ENCODE assay signal across 25 cellular contexts in genomic region chr9:122364783-122365150, GRCh38. TPM values are rescaled to one million over a fixed set of nuclear protein-coding genes. Genes with fewer than 3 reads are reported as not detected.
DNase-seq lines count a peak whose midpoint lies in the region; ATAC-seq and TF ChIP-seq lines count a peak whose summit lies in the region.
"Had no signal": no experiment of that assay in that cellular context is flagged by ENCODE, and none has a peak within 500 bp of the region (broad histone marks: within the 10 kb centered on the region; RNA-seq: fewer than 3 reads in every experiment).

No MANE protein-coding gene starts in this region.

- H3K36me3 Mint-ChIP-seq in CD14-positive monocyte: no peaks in the 10 kb centered on the region
- H3K36me3 Mint-ChIP-seq: activated naive CD4-positive, alpha-beta T cell treated with anti-CD3 and anti-CD28 coated beads, Interleukin-2, amount 50 U/mL, for 72 hours; CD4-positive, CD25-positive, alpha-beta regulatory T cell; immature natural killer cell had no signal

- H3K4me1 ChIP-seq in body of pancreas: no peaks in the 10 kb centered on the region
- H3K4me1 ChIP-seq in heart left ventricle: peaks cover 0 to 4% (median 0%) of the 10 kb centered on the region in 12 donors
- peaks cover 0 to 52% (median 36%) of the 10 kb centered on the region in 4 donors for H3K4me1 ChIP-seq in sigmoid colon
- no peaks in the 10 kb centered on the region for H3K4me1 ChIP-seq in ascending aorta
- H3K4me1 ChIP-seq: upper lobe of right lung had no signal

- 76 to 80% methylated on average over 10 of the region's 10 CpGs for WGBS in body of pancreas, 2 donors
- 55 to 62% (median 58%) methylated on average over 10 of the region's 10 CpGs for WGBS in heart left ventricle, 4 donors
- WGBS in sigmoid colon, 2 donors: 87 to 91% methylated on average over 10 of the region's 10 CpGs

- H3K4me1 Mint-ChIP-seq in CD14-positive monocyte: peaks cover 4% of the 10 kb centered on the region
- H3K4me1 Mint-ChIP-seq: CD4-positive, CD25-positive, alpha-beta regulatory T cell; immature natural killer cell had no signal

- intact Hi-C loops in body of pancreas (cut with DNase I): no loop called here
- intact Hi-C loops in heart left ventricle (cut with DNase I): loop anchor here in 1 of 10 donors (10.0 kb wide), 1 partner anchor 80 kb away; no protein-coding TSS in a partner anchor
- intact Hi-C loops in sigmoid colon (cut with DNase I): loop anchor here (5.0 kb wide), 1 partner anchor 202 kb away; no protein-coding TSS in a partner anchor
- intact Hi-C loops in CD14-positive monocyte (cut with micrococcal nuclease): no loop called here
- intact Hi-C loops in ascending aorta (cut with DNase I): no loop called here

- no peak overlapping the region for H3K27ac ChIP-seq in body of pancreas
- H3K27ac ChIP-seq in heart left ventricle: peak overlapping the region in 5 of 12 donors; percentile 3 to 73 (median 43)
- peak overlapping the region; percentile 75 to 79 (median 77) for H3K27ac ChIP-seq in sigmoid colon
- no peak overlapping the region for H3K27ac ChIP-seq in ascending aorta
- H3K27ac ChIP-seq: A549, brain microvascular endothelial cell, upper lobe of right lung had no signal

- H3K36me3 ChIP-seq in body of pancreas (replicated peaks in 1 of 2; ENCODE audit: insufficient read depth in 1 of 2, low read depth in 2 of 2) (no peaks in the 10 kb centered on the region), heart left ventricle (no peaks in the 10 kb centered on the region), sigmoid colon (no peaks in the 10 kb centered on the region), ascending aorta (no peaks in the 10 kb centered on the region)
- H3K36me3 ChIP-seq: brain microvascular endothelial cell, upper lobe of right lung had no signal

- ATAC-seq in body of pancreas (peak; percentile 40), heart left ventricle (peak; percentile 19 to 68 (median 48)), HG03039 (IDR thresholded peaks at IDR 0.05; ENCODE audit: unreplicated experiment) (no peak), HG02938 (IDR thresholded peaks at IDR 0.05; ENCODE audit: unreplicated experiment) (no peak)
- ATAC-seq: A549; activated CD8-positive, alpha-beta T cell treated with anti-CD3 and anti-CD28 coated beads, Interleukin-2, amount 10 ng/mL, durations not matched to agents 7 days and 5 days; activated naive CD4-positive, alpha-beta T cell treated with anti-CD3 and anti-CD28 coated beads, Interleukin-2, amount 50 U/mL, for 72 hours; SK-N-SH treated with all-trans-retinoic acid at 6 μM for 48 hours; stimulated activated naive CD8-positive, alpha-beta T cell treated with anti-CD3 and anti-CD28 coated beads, Interleukin-15, amount 100 ng/mL, for 72 hours; upper lobe of right lung had no signal

- H3K4me3 ChIP-seq in AG10803 (ENCODE audit: low read length): no peak overlapping the region
- H3K4me3 ChIP-seq in body of pancreas: no peak overlapping the region
- H3K4me3 ChIP-seq in heart left ventricle: no peak overlapping the region
- H3K4me3 ChIP-seq in sigmoid colon: no peak overlapping the region
- no peak overlapping the region for H3K4me3 ChIP-seq in ascending aorta
- H3K4me3 ChIP-seq: A549, lung, upper lobe of right lung had no signal

- no peak overlapping the region for H3K27ac Mint-ChIP-seq in CD14-positive monocyte
- H3K27ac Mint-ChIP-seq: activated CD8-positive, alpha-beta T cell treated with anti-CD3 and anti-CD28 coated beads, Interleukin-2, amount 10 ng/mL, durations not matched to agents 7 days and 5 days; activated naive CD4-positive, alpha-beta T cell treated with anti-CD3 and anti-CD28 coated beads, Interleukin-2, amount 50 U/mL, for 72 hours; CD4-positive, CD25-positive, alpha-beta regulatory T cell; immature natural killer cell; stimulated activated naive CD8-positive, alpha-beta T cell treated with anti-CD3 and anti-CD28 coated beads, Interleukin-15, amount 100 ng/mL, for 72 hours had no signal

- H3K27me3 Mint-ChIP-seq in CD14-positive monocyte (ENCODE audit: low read depth in 3 of 3): peaks cover 0 to 5% (median 0%) of the 10 kb centered on the region in 3 donors
- H3K27me3 Mint-ChIP-seq: stimulated activated naive CD8-positive, alpha-beta T cell treated with anti-CD3 and anti-CD28 coated beads, Interleukin-15, amount 100 ng/mL, for 72 hours had no signal

- no peak for TF ChIP-seq EP300 in sigmoid colon (IDR thresholded peaks at IDR 0.05)

- DNase-seq in AG10803 (ENCODE audit: low read depth): peak; percentile 87
- DNase-seq in body of pancreas: peak in 2 of 4 donors; percentile 18 to 28
- no peak for DNase-seq in heart left ventricle
- no peak for DNase-seq in sigmoid colon
- DNase-seq in CD14-positive monocyte (ENCODE audit: low spot score): no peak
- DNase-seq in ascending aorta (ENCODE audit: low spot score in 2 of 2): no peak
- DNase-seq: activated CD8-positive, alpha-beta T cell treated with anti-CD3 and anti-CD28 coated beads, Interleukin-2, amount 10 ng/mL, durations not matched to agents 7 days and 5 days; activated T-cell treated with anti-CD3 and anti-CD28 coated beads, Interleukin-2, amount 50 U/mL, for 48 hours; brain microvascular endothelial cell; CD4-positive, CD25-positive, alpha-beta regulatory T cell; GF-D8; immature natural killer cell; KBM-7; NCI-H2081; NK-92 treated with Interleukin-12 subunit alpha and Interleukin-12 subunit beta, amount 100 ng/mL, for 24 hours; occipital lobe; stimulated activated naive CD8-positive, alpha-beta T cell treated with anti-CD3 and anti-CD28 coated beads, Interleukin-15, amount 100 ng/mL, for 72 hours; T-helper 9 cell; upper lobe of right lung had no signal

- no peak overlapping the region for H3K4me3 Mint-ChIP-seq in CD14-positive monocyte
- H3K4me3 Mint-ChIP-seq: activated CD8-positive, alpha-beta T cell treated with anti-CD3 and anti-CD28 coated beads, Interleukin-2, amount 10 ng/mL, durations not matched to agents 7 days and 5 days; CD4-positive, CD25-positive, alpha-beta regulatory T cell; immature natural killer cell; stimulated activated naive CD8-positive, alpha-beta T cell treated with anti-CD3 and anti-CD28 coated beads, Interleukin-15, amount 100 ng/mL, for 72 hours had no signal

- H3K27me3 ChIP-seq in body of pancreas (no peaks in the 10 kb centered on the region), heart left ventricle (no peaks in the 10 kb centered on the region), sigmoid colon (no peaks in the 10 kb centered on the region), ascending aorta (no peaks in the 10 kb centered on the region)
- H3K27me3 ChIP-seq: brain microvascular endothelial cell, upper lobe of right lung had no signal

- TF ChIP-seq POLR2A in body of pancreas (IDR thresholded peaks at IDR 0.05): no peak
- no peak for TF ChIP-seq POLR2A in heart left ventricle (IDR thresholded peaks at IDR 0.05)
- TF ChIP-seq POLR2A in sigmoid colon (IDR thresholded peaks at IDR 0.05): no peak

- TF ChIP-seq CTCF in AG10803 (conservative IDR thresholded peaks at IDR 0.05; ENCODE audit: low read length) (peak; percentile 1; the same call in 1 of the 2 replicates), body of pancreas (IDR thresholded peaks at IDR 0.05) (no peak), heart left ventricle (IDR thresholded peaks at IDR 0.05) (no peak), sigmoid colon (IDR thresholded peaks at IDR 0.05) (no peak), CD14-positive monocyte (IDR thresholded peaks at IDR 0.05) (no peak), ascending aorta (IDR thresholded peaks at IDR 0.05) (no peak)

- H3K9me3 Mint-ChIP-seq in CD14-positive monocyte: peaks cover 0 to 4% (median 3%) of the 10 kb centered on the region in 7 donors
- H3K9me3 Mint-ChIP-seq: immature natural killer cell had no signal

- no peaks in the 10 kb centered on the region for H3K9me3 ChIP-seq in body of pancreas
- peaks cover 0 to 3% (median 0%) of the 10 kb centered on the region in 12 donors for H3K9me3 ChIP-seq in heart left ventricle
- no peaks in the 10 kb centered on the region for H3K9me3 ChIP-seq in sigmoid colon
- no peaks in the 10 kb centered on the region for H3K9me3 ChIP-seq in ascending aorta
- H3K9me3 ChIP-seq: A549, upper lobe of right lung had no signal

RNA-seq across cellular contexts. Expression of gene PTGS1, which starts 6.1 kb away (rescaled TPM):
- total RNA-seq in body of pancreas (1 to 10 TPM; 2.1 to 3.0 TPM), heart left ventricle (10 to 100 TPM in 2 of 9 donors, 1 to 10 TPM in 7; 2.0 to 24.7 (median 6.3) TPM), sigmoid colon (100 to 1,000 TPM in 2 of 4 donors, 10 to 100 TPM in 2; 72.6 to 150 (median 121) TPM), ascending aorta (13.0 TPM)
- polyA plus RNA-seq in heart left ventricle (1 to 10 TPM in 1 of 2 donors, under 1 TPM in 1; 0.91 to 6.9 TPM), sigmoid colon (10 to 100 TPM in 1 of 3 donors, 1 to 10 TPM in 2; 3.0 to 10.8 (median 4.2) TPM), CD14-positive monocyte (10 to 100 TPM; 17.9 to 20.5 TPM)

Comparison
In these comparisons a context has a peak if more than half of its experiments do, and no peak if none do; other contexts are left out.
1. ATAC-seq: peak in body of pancreas (single experiment) and heart left ventricle (4 of 4); none in HG03039 (single experiment) and HG02938 (single experiment).
2. H3K27ac ChIP-seq: peak in sigmoid colon (4 of 4); none in body of pancreas (0 of 4) and ascending aorta (0 of 2).